ENCODE assay signal across 8 cellular contexts in the genomic region with DNA sequence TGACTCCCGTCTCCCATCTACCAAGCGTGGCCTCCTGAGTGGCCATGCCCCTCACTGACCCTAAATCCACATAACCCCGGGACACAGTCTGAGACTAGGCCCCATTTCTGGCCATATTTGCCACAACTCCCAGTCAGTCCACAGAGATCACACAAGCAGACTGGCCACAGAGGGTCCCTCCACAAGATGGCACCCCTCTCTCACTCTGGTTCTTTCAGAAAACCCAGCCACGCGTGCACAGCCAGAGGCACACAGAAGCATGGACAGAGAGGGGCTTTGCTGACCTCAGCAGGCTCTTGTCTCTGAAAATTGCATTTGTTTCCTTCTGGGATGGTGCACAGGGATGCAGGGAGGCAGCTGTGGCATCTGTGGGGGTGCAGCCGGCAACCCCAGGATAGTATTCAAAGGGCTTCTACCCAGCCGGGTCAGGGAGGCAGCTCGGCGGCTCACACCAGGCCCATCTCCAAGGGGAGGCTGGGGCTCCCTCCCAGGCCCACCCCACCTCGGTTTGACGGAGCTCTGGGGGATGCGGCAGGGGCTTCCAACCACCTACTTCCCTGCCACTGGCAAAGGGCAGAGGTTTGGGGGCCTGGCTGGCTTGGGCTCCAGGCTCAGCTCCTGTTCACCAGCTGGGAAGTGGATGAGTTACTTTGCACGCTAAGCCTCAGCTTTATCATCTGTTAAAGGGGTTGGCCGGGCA.
A peak's percentile ranks its signal among the peaks of the same experiment; 100 is the strongest.
DNase-seq lines count a peak whose midpoint lies in the region; ATAC-seq and TF ChIP-seq lines count a peak whose summit lies in the region.

No MANE protein-coding gene starts in this region.

- no peak for ATAC-seq in stimulated activated naive CD8-positive, alpha-beta T cell treated with anti-CD3 and anti-CD28 coated beads, Interleukin-15, Interleukin-2, amounts not matched to agents 100 U/mL and 50 U/mL, for 24 hours
- ATAC-seq in HG03457 (IDR thresholded peaks at IDR 0.05; ENCODE audit: unreplicated experiment) (no peak), HG02981 (IDR thresholded peaks at IDR 0.05; ENCODE audit: unreplicated experiment) (no peak)

- no peaks in the 10 kb centered on the region for H4K20me1 ChIP-seq in Loucy (ENCODE audit: insufficient read depth, low read length, poor library complexity, severe bottlenecking)

- no peak overlapping the region for H3K9ac ChIP-seq in Loucy (ENCODE audit: low read depth, low read length, poor library complexity, severe bottlenecking)

- H3F3A ChIP-seq in Loucy (ENCODE audit: low read depth), result no peaks in the 10 kb centered on the region

- no peak overlapping the region for H3K4me3 ChIP-seq in Loucy (ENCODE audit: low read length, poor library complexity, severe bottlenecking)

- no peak overlapping the region for H2AFZ ChIP-seq in Loucy (ENCODE audit: low read length)

- H3K79me2 ChIP-seq in Loucy (ENCODE audit: insufficient read depth, low read length), result no peaks in the 10 kb centered on the region

- no peaks in the 10 kb centered on the region for H3K4me1 ChIP-seq in Loucy (ENCODE audit: insufficient read depth, low read length, poor library complexity, severe bottlenecking)

- H3K9me3 ChIP-seq in Loucy (ENCODE audit: insufficient read depth, low read depth, low read length), result peaks cover 4% of the 10 kb centered on the region; the same call in 1 of the 2 replicates

- H3K4me2 ChIP-seq in Loucy (ENCODE audit: low read depth, low read length, poor library complexity, severe bottlenecking), result no peak overlapping the region

- no peaks in the 10 kb centered on the region for H3K27me3 ChIP-seq in Loucy (ENCODE audit: insufficient read depth, low read length, poor library complexity, severe bottlenecking)

- H3K9me2 ChIP-seq in Loucy (replicated peaks; ENCODE audit: low read depth, low read length), result no peaks in the 10 kb centered on the region

- no peaks in the 10 kb centered on the region for H3K36me3 ChIP-seq in Loucy (ENCODE audit: insufficient read depth, low read length)

- TF ChIP-seq CTCF in Loucy (conservative IDR thresholded peaks at IDR 0.05; ENCODE audit: low read length), result peak; percentile 72

- DNase-seq in NOMO-1 treated with DMSO at 0.1 percent for 48 hours (lab: John Stamatoyannopoulos, UW; ENCODE audit: unreplicated experiment), result peak; percentile 9
- DNase-seq in NOMO-1 treated with dmso at 0.1 percent for 144 hours (lab: John Stamatoyannopoulos, UW; ENCODE audit: unreplicated experiment), result no peak
- DNase-seq in astrocyte of the hippocampus (ENCODE audit: low read depth, low spot score), result peak; percentile 64
- DNase-seq in iPS-NIHi7 (ENCODE audit: extremely low spot score), result peak; percentile 78
- DNase-seq in stimulated activated naive CD8-positive, alpha-beta T cell treated with anti-CD3 and anti-CD28 coated beads, Interleukin-15, Interleukin-2, amounts not matched to agents 100 U/mL and 50 U/mL, for 24 hours, result peak; percentile 30
